1 cellular context compared by ENCODE assay signal in genomic region chr17:64323774-64324173, GRCh38.
TF ChIP-seq lines count a peak whose summit lies in the region.

No MANE protein-coding gene starts in this region.

TF ChIP-seq in GM12878, 131 proteins besides CTCF, POLR2A, EP300 and RAD21:
- TF ChIP-seq ATF7 (IDR thresholded peaks at IDR 0.05; ENCODE audit: low read depth) = 0 out of 2 replicates have a peak, but pooled peaks have one; percentile 13
- TF ChIP-seq ETV6 (conservative IDR thresholded peaks at IDR 0.05 in 1 of 2, IDR thresholded peaks at IDR 0.05 in 1 of 2; ENCODE audit: borderline replicate concordance in 1 of 2, low read depth in 1 of 2) = 0 out of 4 replicates have a peak, but pooled peaks of 1 of the 2 experiments have one; percentile 18
- no peak for TF ChIP-seq NRF1 (conservative IDR thresholded peaks at IDR 0.05; ENCODE audit: low read depth, low read length)
- TF ChIP-seq PKNOX1 (IDR thresholded peaks at IDR 0.05) = peak; percentile 54
- peak; percentile 52 for TF ChIP-seq NR2F1 (conservative IDR thresholded peaks at IDR 0.05)
- TF ChIP-seq BMI1 (IDR thresholded peaks at IDR 0.05; ENCODE audit: borderline replicate concordance) = no peak
